23 cellular contexts compared by ENCODE assay signal in the genomic region with DNA sequence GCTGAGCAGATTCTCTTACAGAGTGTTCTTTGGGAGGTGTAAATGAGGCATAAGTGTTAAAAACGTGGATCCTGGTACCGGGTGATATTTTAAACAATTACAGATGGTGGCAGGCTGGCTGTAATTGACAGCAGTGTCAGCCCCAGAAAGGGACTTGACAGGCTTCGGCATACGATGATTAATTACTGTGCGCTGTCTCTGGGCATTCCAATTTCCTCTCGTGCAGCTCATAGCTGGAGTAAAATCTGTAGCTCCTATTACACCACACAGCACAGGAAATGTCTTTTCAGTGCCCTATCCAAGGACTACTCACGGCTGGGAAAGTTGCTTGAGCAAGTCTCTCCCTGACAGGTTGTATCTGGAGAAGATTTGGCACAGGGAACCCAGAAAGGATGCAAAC.
DNase-seq lines count a peak whose midpoint lies in the region; ATAC-seq, FAIRE-seq and TF ChIP-seq lines count a peak whose summit lies in the region.
"Had no signal": no experiment of that assay in that cellular context is flagged by ENCODE, and none has a peak within 500 bp of the region (broad histone marks: within the 10 kb centered on the region; RNA-seq: fewer than 3 reads in every experiment).

No MANE protein-coding gene starts in this region.

- TF ChIP-seq CTCF in endodermal cell (conservative IDR thresholded peaks at IDR 0.05) (no peak), type B pancreatic cell (conservative IDR thresholded peaks at IDR 0.05) (no peak)

- peaks cover 2% of the 10 kb centered on the region for H3K27me3 Mint-ChIP-seq in endodermal cell (ENCODE audit: insufficient read depth)
- H3K27me3 Mint-ChIP-seq in type B pancreatic cell, result peaks cover 7% of the 10 kb centered on the region
- H3K27me3 Mint-ChIP-seq: CD4-positive, alpha-beta memory T cell had no signal

- H3K4me1 Mint-ChIP-seq in endodermal cell, result no peaks in the 10 kb centered on the region
- H3K4me1 Mint-ChIP-seq in type B pancreatic cell (ENCODE audit: unreplicated experiment), result peaks cover 15% of the 10 kb centered on the region
- H3K4me1 Mint-ChIP-seq: CD4-positive, alpha-beta memory T cell had no signal

- H3K9ac ChIP-seq in endodermal cell (ENCODE audit: extremely low read depth, low read length, poor library complexity, severe bottlenecking), result no peak overlapping the region

- H3K4me1 ChIP-seq in endodermal cell (ENCODE audit: control insufficient read depth, insufficient read depth, low read length), result no peaks in the 10 kb centered on the region
- H3K4me1 ChIP-seq: A549, SJSA1 had no signal

- H3K27ac Mint-ChIP-seq in endodermal cell (no peak overlapping the region), type B pancreatic cell (no peak overlapping the region)
- H3K27ac Mint-ChIP-seq: CD4-positive, alpha-beta memory T cell had no signal

- H3K27me3 ChIP-seq in endodermal cell (ENCODE audit: control insufficient read depth, insufficient read depth, low read length, poor library complexity, severe bottlenecking), result no peaks in the 10 kb centered on the region
- H3K27me3 ChIP-seq: SJSA1 had no signal

- H3K9me3 Mint-ChIP-seq in endodermal cell (peaks cover 9% of the 10 kb centered on the region), type B pancreatic cell (peaks cover 4% of the 10 kb centered on the region)

- WGBS in endodermal cell (ENCODE audit: insufficient coverage in 1 of 2, insufficient read length in 1 of 2), 2 experiments, result 69 to 85% methylated on average over 6 to 7 of the region's 7 CpGs

- no peak for FAIRE-seq in frontal cortex (lab: Jason Lieb, UNC)
- FAIRE-seq: A549, GM12891, HepG2 had no signal

- no peaks in the 10 kb centered on the region for H3K36me3 ChIP-seq in endodermal cell (ENCODE audit: control insufficient read depth, insufficient read depth, low read length)
- H3K36me3 ChIP-seq: SJSA1 had no signal

- peak; percentile 45 for DNase-seq in Daoy (ENCODE audit: low read depth)
- DNase-seq in NCI-H2171 treated with DMSO at 0.1 percent for 48 hours (lab: John Stamatoyannopoulos, UW), result peak; percentile 83
- DNase-seq in endodermal cell, result no peak
- no peak for DNase-seq in type B pancreatic cell (ENCODE audit: extremely low spot score, unreplicated experiment)
- DNase-seq in putamen (ENCODE audit: low spot score), result no peak
- DNase-seq in frontal cortex (ENCODE audit: low spot score in 2 of 2), result no peak
- DNase-seq: C1 segment of cervical spinal cord; CD4-positive, alpha-beta memory T cell; COR-L47; DMS79; GF-D8; Kasumi-1; NCI-H1105; NCI-H1436 treated with DMSO at 0.1 percent for 48 hours; NCI-H2029; Right ventricle myocardium superior; RPMI8226 had no signal

- H3K9me3 ChIP-seq in endodermal cell (ENCODE audit: control insufficient read depth, low read length), result peaks cover 3% of the 10 kb centered on the region

- no peak overlapping the region for H3K4me3 Mint-ChIP-seq in endodermal cell
- H3K4me3 Mint-ChIP-seq in type B pancreatic cell, result peak overlapping the region; percentile 51
- H3K4me3 Mint-ChIP-seq: CD4-positive, alpha-beta memory T cell had no signal

- H3K27ac ChIP-seq in endodermal cell (ENCODE audit: low read depth, low read length), result peak overlapping the region; percentile 56
- H3K27ac ChIP-seq: A549, SJSA1 had no signal

- no peak for ATAC-seq in GM19395 (IDR thresholded peaks at IDR 0.05; ENCODE audit: unreplicated experiment)
- ATAC-seq: A549, HCT116, HepG2 had no signal

- H3K36me3 Mint-ChIP-seq in endodermal cell (ENCODE audit: low read depth), result no peaks in the 10 kb centered on the region
- no peaks in the 10 kb centered on the region for H3K36me3 Mint-ChIP-seq in type B pancreatic cell

- no peak overlapping the region for H3K4me3 ChIP-seq in endodermal cell (ENCODE audit: low read length)
- H3K4me3 ChIP-seq: A549, SJSA1 had no signal

Comparison
In these comparisons a context has a peak if more than half of its experiments do, and no peak if none do; other contexts are left out.
1. DNase-seq: peak in Daoy (single experiment) and NCI-H2171 treated with DMSO at 0.1 percent for 48 hours (single experiment); none in endodermal cell (single experiment), type B pancreatic cell (single experiment), putamen (single experiment) and frontal cortex (0 of 2).